Comparison of ENCODE assay signal across 8 cellular contexts in genomic region chr10:132517951-132518521, GRCh38. TPM values are rescaled to one million over a fixed set of nuclear protein-coding genes. Genes with fewer than 3 reads are reported as not detected.
DNase-seq lines count a peak whose midpoint lies in the region; ATAC-seq and TF ChIP-seq lines count a peak whose summit lies in the region.

No MANE protein-coding gene starts in this region.

- 42 to 46% (median 45%) methylated on average over 15 to 16 of the region's 16 CpGs for WGBS in psoas muscle, 3 donors

- intact Hi-C loops in psoas muscle (cut with DNase I) = loop anchor here (2.0 to 10.0 kb wide), 3 partner anchors 17 to 117 kb away; no protein-coding TSS in a partner anchor

- DNase-seq in adipocyte (ENCODE audit: low read depth) (no peak), psoas muscle (peak in 1 of 2 donors; percentile 51), cerebellar nuclear complex (lab: John Stamatoyannopoulos, UW) (no peak), activated gamma-delta T cell (lab: John Stamatoyannopoulos, UW) (no peak), DMS 273 (lab: John Stamatoyannopoulos, UW; ENCODE audit: unreplicated experiment) (no peak)
- DNase-seq in activated naive CD4-positive, alpha-beta T cell treated with anti-CD3 and anti-CD28 coated beads, Interleukin-2, amount 50 U/mL, for 16 hours = no peak

- H3K4me3 ChIP-seq in adipocyte (ENCODE audit: low read length) = peak overlapping the region; percentile 69
- H3K4me3 ChIP-seq in iPS-20b (ENCODE audit: low read length) = peak overlapping the region; percentile 77
- H3K4me3 ChIP-seq in psoas muscle = peak overlapping the region; percentile 53

- H3K27me3 ChIP-seq in adipocyte (replicated peaks; ENCODE audit: control insufficient read depth, insufficient read depth, low read length) (no peaks in the 10 kb centered on the region), iPS-20b (ENCODE audit: insufficient read depth, low read length) (peaks cover 47% of the 10 kb centered on the region), psoas muscle (ENCODE audit: insufficient read depth in 3 of 3, low read length in 2 of 3) (no peaks in the 10 kb centered on the region)

- H3K9me3 ChIP-seq in ES-I3 (ENCODE audit: control insufficient read depth, insufficient read depth, low read length) (no peaks in the 10 kb centered on the region), adipocyte (ENCODE audit: control insufficient read depth, low read length) (no peaks in the 10 kb centered on the region), iPS-20b (ENCODE audit: insufficient read depth, low read depth, low read length) (no peaks in the 10 kb centered on the region), psoas muscle (no peaks in the 10 kb centered on the region)

- H3K27ac ChIP-seq in iPS-20b (ENCODE audit: low read length) (no peak overlapping the region), psoas muscle (peak overlapping the region; percentile 89)

- peaks cover 8% of the 10 kb centered on the region; the same call in 1 of the 2 replicates for H3K4me1 ChIP-seq in ES-I3 (ENCODE audit: insufficient read depth, low read length)
- peaks cover 48% of the 10 kb centered on the region for H3K4me1 ChIP-seq in adipocyte (ENCODE audit: control insufficient read depth, insufficient read depth, low read length)
- peaks cover 13% of the 10 kb centered on the region for H3K4me1 ChIP-seq in iPS-20b (ENCODE audit: insufficient read depth, low read length)
- peaks cover 47% of the 10 kb centered on the region for H3K4me1 ChIP-seq in psoas muscle

- H3K9ac ChIP-seq in ES-I3 (ENCODE audit: low read depth, low read length) = peak overlapping the region; percentile 33
- peak overlapping the region; percentile 80 for H3K9ac ChIP-seq in adipocyte (ENCODE audit: low read length)
- H3K9ac ChIP-seq in iPS-20b (ENCODE audit: low read depth, low read length) = peak overlapping the region; percentile 17; the same call in 1 of the 2 replicates

- ATAC-seq in psoas muscle = peak in 1 of 4 donors; percentile 4

- H3K36me3 ChIP-seq in ES-I3 (ENCODE audit: insufficient read depth, low read length) (no peaks in the 10 kb centered on the region), adipocyte (ENCODE audit: control insufficient read depth, insufficient read depth, low read length, severe bottlenecking) (no peaks in the 10 kb centered on the region), iPS-20b (ENCODE audit: insufficient read depth, low read depth, low read length) (no peaks in the 10 kb centered on the region), psoas muscle (ENCODE audit: insufficient read depth in 1 of 2, low read depth in 1 of 2) (no peaks in the 10 kb centered on the region)

- no peak for TF ChIP-seq CTCF in psoas muscle (IDR thresholded peaks at IDR 0.05)

RNA-seq across cellular contexts. Expression of gene INPP5A, which starts 19.6 kb away (rescaled TPM):
- 10 to 100 TPM; 38.2 to 48.8 (median 42.2) TPM for total RNA-seq in psoas muscle
- polyA plus RNA-seq in psoas muscle = 10 to 100 TPM; 15.1 to 44.3 (median 29.5) TPM

Comparison
In these comparisons a context has a peak if more than half of its experiments do, and no peak if none do; other contexts are left out.
1. H3K9ac ChIP-seq: peak in every context shown above with its lines; median percentile 80 in adipocyte; 33 in ES-I3; 17 in iPS-20b.